Comparison of ENCODE assay signal across 1 cellular context in genomic region chr16:11359370-11359769, GRCh38.
A peak's percentile ranks its signal among the peaks of the same experiment; 100 is the strongest.
TF ChIP-seq lines count a peak whose summit lies in the region.

No MANE protein-coding gene starts in this region.

TF ChIP-seq in K562, 482 proteins besides CTCF, POLR2A, EP300 and RAD21:
- TF ChIP-seq TSC22D4 (tag; IDR thresholded peaks at IDR 0.05), result no peak
- TF ChIP-seq L3MBTL2 (IDR thresholded peaks at IDR 0.05), result 0 out of 2 replicates have a peak, but pooled peaks have one; percentile 20
